In the genomic region with DNA sequence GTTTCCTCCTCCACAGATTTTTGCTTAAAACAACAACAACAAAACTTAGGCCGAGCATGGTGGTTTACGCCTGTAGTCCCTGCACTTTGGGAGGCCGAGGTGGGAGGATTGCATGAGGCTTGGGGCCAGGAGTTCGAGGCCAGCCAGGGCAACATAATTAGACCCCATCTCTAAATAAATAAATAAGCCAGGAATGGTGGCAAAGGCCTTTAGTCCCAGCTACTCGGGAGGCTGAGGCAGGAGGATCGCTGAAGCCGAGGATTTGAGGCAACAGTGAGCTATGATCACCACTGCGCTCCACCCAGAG, we compare ENCODE assay signal across 10 cellular contexts. TPM values are rescaled to one million over a fixed set of nuclear protein-coding genes. Genes with fewer than 3 reads are reported as not detected.
DNase-seq lines count a peak whose midpoint lies in the region; ATAC-seq and TF ChIP-seq lines count a peak whose summit lies in the region.
"Had no signal": no experiment of that assay in that cellular context is flagged by ENCODE, and none has a peak within 500 bp of the region (broad histone marks: within the 10 kb centered on the region; RNA-seq: fewer than 3 reads in every experiment).

No MANE protein-coding gene starts in this region.

- H2BK120ac ChIP-seq in mesenchymal stem cell (ENCODE audit: low read depth, low read length), result no peak overlapping the region

- POLR2A ChIA-PET in activated CD4-positive, alpha-beta memory T cell treated with anti-CD3 and anti-CD28 coated beads for 36 hours (lab: Charles Lee), result interaction anchor here (0.6 to 1.4 kb wide), 2 partner anchors 14 to 101 kb away, joined by 3 to 5 read pairs; no protein-coding TSS in a partner anchor

- peaks cover 7% of the 10 kb centered on the region for H3K4me1 ChIP-seq in mesenchymal stem cell (ENCODE audit: control insufficient read depth, insufficient read depth, low read depth, low read length)
- peaks cover 14 to 30% (median 24%) of the 10 kb centered on the region in 4 donors for H3K4me1 ChIP-seq in transverse colon
- peaks cover 21 to 28% of the 10 kb centered on the region in 2 donors for H3K4me1 ChIP-seq in thyroid gland

- H3K4me1 Mint-ChIP-seq in activated naive CD4-positive, alpha-beta T cell treated with anti-CD3 and anti-CD28 coated beads, Interleukin-2, amount 10 ng/mL, durations not matched to agents 7 days and 5 days, result peaks cover 26% of the 10 kb centered on the region
- peaks cover 22% of the 10 kb centered on the region for H3K4me1 Mint-ChIP-seq in activated CD4-positive, alpha-beta memory T cell treated with anti-CD3 and anti-CD28 coated beads for 36 hours (ENCODE audit: low read depth)

- no peak overlapping the region for H3K14ac ChIP-seq in mesenchymal stem cell (ENCODE audit: low read length in 2 of 2)

- H3K9ac ChIP-seq in mesenchymal stem cell (ENCODE audit: low read length), result peak overlapping the region; percentile 95

- H3K23ac ChIP-seq in mesenchymal stem cell (ENCODE audit: low read length in 2 of 2), result no peak overlapping the region

- H3K9me3 Mint-ChIP-seq in activated naive CD4-positive, alpha-beta T cell treated with anti-CD3 and anti-CD28 coated beads, Interleukin-2, amount 10 ng/mL, durations not matched to agents 7 days and 5 days, result no peaks in the 10 kb centered on the region
- no peaks in the 10 kb centered on the region for H3K9me3 Mint-ChIP-seq in activated CD4-positive, alpha-beta memory T cell treated with anti-CD3 and anti-CD28 coated beads for 36 hours

- ATAC-seq in GM21529 (IDR thresholded peaks at IDR 0.05; ENCODE audit: unreplicated experiment) (no peak), omental fat pad (ENCODE audit: low FRiP score) (no peak)

- H3K36me3 ChIP-seq in mesenchymal stem cell (ENCODE audit: control insufficient read depth in 1 of 2, insufficient read depth in 2 of 2, low read depth in 1 of 2, low read length in 2 of 2) (no peaks in the 10 kb centered on the region), transverse colon (no peaks in the 10 kb centered on the region), thyroid gland (no peaks in the 10 kb centered on the region)

- H2BK12ac ChIP-seq in mesenchymal stem cell (ENCODE audit: low read length in 2 of 2), result no peak overlapping the region

- TF ChIP-seq POLR2A in transverse colon (IDR thresholded peaks at IDR 0.05) (no peak), thyroid gland (IDR thresholded peaks at IDR 0.05) (no peak)

- no peak overlapping the region for H2BK5ac ChIP-seq in mesenchymal stem cell (ENCODE audit: low read depth, low read length, poor library complexity, severe bottlenecking)

- TF ChIP-seq EP300 in transverse colon (IDR thresholded peaks at IDR 0.05; ENCODE audit: low read depth), result no peak

- TF ChIP-seq CTCF in transverse colon (IDR thresholded peaks at IDR 0.05) (no peak), thyroid gland (IDR thresholded peaks at IDR 0.05) (no peak), omental fat pad (IDR thresholded peaks at IDR 0.05) (no peak)

- H3K4me3 Mint-ChIP-seq in activated naive CD4-positive, alpha-beta T cell treated with anti-CD3 and anti-CD28 coated beads, Interleukin-2, amount 10 ng/mL, durations not matched to agents 7 days and 5 days, result peak overlapping the region; percentile 87
- no peak overlapping the region for H3K4me3 Mint-ChIP-seq in activated CD4-positive, alpha-beta memory T cell treated with anti-CD3 and anti-CD28 coated beads for 36 hours

- no peak overlapping the region for H4K91ac ChIP-seq in mesenchymal stem cell (ENCODE audit: low read length)

- H2AK5ac ChIP-seq in mesenchymal stem cell (ENCODE audit: low read length, severe bottlenecking), result no peak overlapping the region

- no peak overlapping the region for H2AFZ ChIP-seq in mesenchymal stem cell (ENCODE audit: low read depth, low read length)

- peak overlapping the region; percentile 96 for H3K27ac Mint-ChIP-seq in activated naive CD4-positive, alpha-beta T cell treated with anti-CD3 and anti-CD28 coated beads, Interleukin-2, amount 10 ng/mL, durations not matched to agents 7 days and 5 days
- peak overlapping the region; percentile 4 for H3K27ac Mint-ChIP-seq in activated CD4-positive, alpha-beta memory T cell treated with anti-CD3 and anti-CD28 coated beads for 36 hours

- H3K9me3 ChIP-seq in mesenchymal stem cell (ENCODE audit: control insufficient read depth, low read length), result no peaks in the 10 kb centered on the region
- H3K9me3 ChIP-seq in transverse colon, result no peaks in the 10 kb centered on the region
- no peaks in the 10 kb centered on the region for H3K9me3 ChIP-seq in thyroid gland

- intact Hi-C loops in activated CD4-positive, alpha-beta memory T cell treated with anti-CD3 and anti-CD28 coated beads for 36 hours (cut with micrococcal nuclease), result no loop called here
- intact Hi-C loops in transverse colon (cut with DNase I; ENCODE audit: low total_unique reads), result no loop called here
- intact Hi-C loops in thyroid gland (cut with DNase I), result no loop called here

- H3K18ac ChIP-seq in mesenchymal stem cell (ENCODE audit: low read depth in 1 of 2, low read length in 2 of 2), result no peak overlapping the region

- in situ Hi-C loops in transverse colon (cut with MboI; ENCODE audit: low pct_ligation_motif_present in 1 of 4, low pct_unique_long_range_greater_than_20kb in 1 of 4, low sequenced_read_pairs in 3 of 4), result no loop called here

- H3K27me3 ChIP-seq in mesenchymal stem cell (ENCODE audit: control insufficient read depth in 1 of 2, insufficient read depth in 1 of 2, low read length in 2 of 2) (no peaks in the 10 kb centered on the region), transverse colon (no peaks in the 10 kb centered on the region), thyroid gland (no peaks in the 10 kb centered on the region)

- H3K79me1 ChIP-seq in mesenchymal stem cell (replicated peaks; ENCODE audit: low read length, poor library complexity, severe bottlenecking), result peaks cover 1% of the 10 kb centered on the region

- H4K8ac ChIP-seq in mesenchymal stem cell (ENCODE audit: low read length), result peak overlapping the region; percentile 79

- no peak for DNase-seq in activated naive CD4-positive, alpha-beta T cell treated with anti-CD3 and anti-CD28 coated beads, Interleukin-2, amount 10 ng/mL, durations not matched to agents 7 days and 5 days
- no peak for DNase-seq in activated naive CD4-positive, alpha-beta T cell (lab: John Stamatoyannopoulos, UW)
- no peak for DNase-seq in activated CD4-positive, alpha-beta memory T cell treated with anti-CD3 and anti-CD28 coated beads for 36 hours
- DNase-seq in mesenchymal stem cell, result no peak
- DNase-seq in transverse colon, result no peak
- no peak for DNase-seq in thyroid gland
- DNase-seq in omental fat pad (ENCODE audit: low spot score), result no peak
- DNase-seq: activated effector memory CD4-positive, alpha-beta T cell treated with Interleukin-2 at 50 U/mL for 16 hours had no signal

- H3K4me2 ChIP-seq in mesenchymal stem cell (ENCODE audit: low read length, poor library complexity, severe bottlenecking), result no peak overlapping the region

- 96% methylated on average over 8 of the region's 8 CpGs for WGBS in mesenchymal stem cell
- 92 to 97% methylated on average over 5 to 8 of the region's 8 CpGs for WGBS in transverse colon (ENCODE audit: low coverage in 1 of 2), 2 donors
- WGBS in thyroid gland, 2 donors, result 91 to 93% methylated on average over 8 of the region's 8 CpGs

- peaks cover 5% of the 10 kb centered on the region for H3K36me3 Mint-ChIP-seq in activated naive CD4-positive, alpha-beta T cell treated with anti-CD3 and anti-CD28 coated beads, Interleukin-2, amount 10 ng/mL, durations not matched to agents 7 days and 5 days
- peaks cover 4% of the 10 kb centered on the region for H3K36me3 Mint-ChIP-seq in activated CD4-positive, alpha-beta memory T cell treated with anti-CD3 and anti-CD28 coated beads for 36 hours

- no peak overlapping the region for H2BK15ac ChIP-seq in mesenchymal stem cell (ENCODE audit: low read depth, poor library complexity, severe bottlenecking)

- peak overlapping the region; percentile 99 for H3K27ac ChIP-seq in mesenchymal stem cell (ENCODE audit: low read length, poor library complexity, severe bottlenecking)
- peak overlapping the region; percentile 98 to 100 (median 100) for H3K27ac ChIP-seq in transverse colon
- peak overlapping the region in 1 of 3 donors; percentile 93 for H3K27ac ChIP-seq in thyroid gland

- CTCF ChIA-PET in activated naive CD4-positive, alpha-beta T cell treated with anti-CD3 and anti-CD28 coated beads, Interleukin-2, amount 10 ng/mL, durations not matched to agents 7 days and 5 days (lab: Charles Lee), result interaction anchor here (1.0 kb wide), 1 partner anchor 24 kb away, joined by 3 read pairs; no protein-coding TSS in a partner anchor
- CTCF ChIA-PET in activated CD4-positive, alpha-beta memory T cell treated with anti-CD3 and anti-CD28 coated beads for 36 hours (lab: Charles Lee), result no interaction called here

- peak overlapping the region in 1 of 2 experiments; percentile 89 for H3K4me3 ChIP-seq in mesenchymal stem cell (ENCODE audit: insufficient read depth in 1 of 2, low read depth in 1 of 2, low read length in 2 of 2)
- H3K4me3 ChIP-seq in transverse colon, result no peak overlapping the region
- no peak overlapping the region for H3K4me3 ChIP-seq in thyroid gland (replicated peaks in 1 of 3)

- H3K27me3 Mint-ChIP-seq in activated naive CD4-positive, alpha-beta T cell treated with anti-CD3 and anti-CD28 coated beads, Interleukin-2, amount 10 ng/mL, durations not matched to agents 7 days and 5 days, result peaks cover 10% of the 10 kb centered on the region
- peaks cover 3% of the 10 kb centered on the region for H3K27me3 Mint-ChIP-seq in activated CD4-positive, alpha-beta memory T cell treated with anti-CD3 and anti-CD28 coated beads for 36 hours

- no peak overlapping the region for H3K4ac ChIP-seq in mesenchymal stem cell (ENCODE audit: low read depth in 1 of 2, low read length in 2 of 2)

RNA-seq across cellular contexts. Expression of gene HP1BP3, which starts 1.3 kb away (rescaled TPM):
- total RNA-seq in activated CD4-positive, alpha-beta memory T cell treated with anti-CD3 and anti-CD28 coated beads for 36 hours, result 100 to 1,000 TPM; 209 to 225 TPM
- polyA plus RNA-seq in mesenchymal stem cell (2013, experiment 1 of 2), result 128 TPM
- polyA plus RNA-seq in mesenchymal stem cell (2013, experiment 2 of 2), result 128 TPM
- total RNA-seq in transverse colon (100 to 1,000 TPM; 143 to 272 (median 197) TPM), thyroid gland (100 to 1,000 TPM; 248 to 312 (median 280) TPM), omental fat pad (100 to 1,000 TPM; 138 to 202 (median 148) TPM)

RNA-seq across cellular contexts. Expression of gene SH2D5, which starts 55.9 kb away (rescaled TPM):
- under 1 TPM; 0.07 to 0.12 TPM for total RNA-seq in activated CD4-positive, alpha-beta memory T cell treated with anti-CD3 and anti-CD28 coated beads for 36 hours
- polyA plus RNA-seq in mesenchymal stem cell (2013, experiment 1 of 2), result 2.1 TPM
- 2.2 TPM for polyA plus RNA-seq in mesenchymal stem cell (2013, experiment 2 of 2)
- total RNA-seq in transverse colon (under 1 TPM in 1 of 4 donors, not detected in 3; 0.37 TPM), thyroid gland (1 to 10 TPM in 2 of 4 donors, under 1 TPM in 2; 0.11 to 1.4 (median 0.77) TPM), omental fat pad (1 to 10 TPM in 1 of 4 donors, under 1 TPM in 2, not detected in 1; 0.25 to 5.8 (median 0.84) TPM)
- total RNA-seq: mononuclear cell had no signal
